ENCODE assay signal across 8 cellular contexts in genomic region chr1:167720965-167721616, GRCh38.
A peak's percentile ranks its signal among the peaks of the same experiment; 100 is the strongest.
DNase-seq lines count a peak whose midpoint lies in the region; TF ChIP-seq lines count a peak whose summit lies in the region.

No MANE protein-coding gene starts in this region.

- in situ Hi-C loops in astrocyte of the spinal cord (cut with HindIII; ENCODE audit: low sequenced_read_pairs), result loop anchor here (25.0 kb wide), 1 partner anchor 216 kb away; the partner anchor contains the start of genes DCAF6 and MPC2

- 0 out of 2 replicates have a peak, but pooled peaks have one; percentile 27 for TF ChIP-seq CTCF in GM12874 (IDR thresholded peaks at IDR 0.05; ENCODE audit: insufficient read depth, low read depth, low read length)
- peak; percentile 56 for TF ChIP-seq CTCF in astrocyte of the spinal cord (IDR thresholded peaks at IDR 0.05; ENCODE audit: low read depth, low read length)
- TF ChIP-seq CTCF in retinal pigment epithelial cell (conservative IDR thresholded peaks at IDR 0.05; ENCODE audit: low read depth, low read length), result peak; percentile 50

- DNase-seq in AG08395 (ENCODE audit: low spot score), result peak; percentile 60
- DNase-seq in NCI-H526 treated with DMSO at 0.1 percent for 48 hours (lab: John Stamatoyannopoulos, UW), result peak; percentile 49
- peak; percentile 73 for DNase-seq in astrocyte of the spinal cord (ENCODE audit: low read depth, low spot score)
- peak; percentile 62 to 78 for DNase-seq in hippocampal formation (lab: John Stamatoyannopoulos, UW)
- no peak for DNase-seq in retinal pigment epithelial cell (ENCODE audit: low read depth)
- no peak for DNase-seq in retina
- DNase-seq in ecto neural progenitor cell (ENCODE audit: low spot score), result no peak

- peak overlapping the region; percentile 69 for H3K4me3 ChIP-seq in astrocyte of the spinal cord (ENCODE audit: low read depth, low read length)
- peak overlapping the region; percentile 67 for H3K4me3 ChIP-seq in retinal pigment epithelial cell (ENCODE audit: low read length)

Comparison
In these comparisons a context has a peak if more than half of its experiments do, and no peak if none do; other contexts are left out.
1. DNase-seq: peak in AG08395 (single experiment), NCI-H526 treated with DMSO at 0.1 percent for 48 hours (single experiment), astrocyte of the spinal cord (single experiment) and hippocampal formation (2 of 2); none in retinal pigment epithelial cell (single experiment), retina (single experiment) and ecto neural progenitor cell (single experiment).
2. Peak in every context shown above with its lines, with median percentiles within 50 percentile points of each other: CTCF ChIP-seq.